9 cellular contexts compared by ENCODE assay signal in the genomic region with DNA sequence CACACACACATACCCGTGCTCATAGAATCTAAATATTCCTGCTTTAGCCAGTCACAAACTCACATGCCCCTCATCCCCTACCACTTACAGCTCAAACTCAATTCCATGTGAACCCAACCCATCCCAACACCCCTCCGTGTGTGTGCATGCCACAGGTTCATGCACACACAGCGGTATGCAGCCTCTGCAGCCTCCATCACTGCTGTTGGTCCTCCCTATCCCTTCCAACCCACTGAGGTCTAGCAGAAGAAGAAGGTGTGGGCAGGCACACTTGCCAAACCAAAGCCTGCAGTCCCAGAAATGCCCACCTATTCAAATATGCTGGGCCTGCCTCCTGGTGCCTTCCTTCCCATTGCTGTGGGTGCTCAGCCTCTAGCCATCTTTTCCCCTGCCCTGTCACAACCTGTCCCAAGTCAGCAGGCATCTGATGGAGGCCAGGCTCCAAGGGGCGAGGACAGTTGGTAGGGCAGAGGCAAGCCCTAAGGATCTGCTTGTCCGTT. TPM values are rescaled to one million over a fixed set of nuclear protein-coding genes. Genes with fewer than 3 reads are reported as not detected.
DNase-seq lines count a peak whose midpoint lies in the region; ATAC-seq and TF ChIP-seq lines count a peak whose summit lies in the region.
"Had no signal": no experiment of that assay in that cellular context is flagged by ENCODE, and none has a peak within 500 bp of the region (broad histone marks: within the 10 kb centered on the region; RNA-seq: fewer than 3 reads in every experiment).

No MANE protein-coding gene starts in this region.

- TF ChIP-seq CTCF in left lung (IDR thresholded peaks at IDR 0.05) (no peak), tibial nerve (IDR thresholded peaks at IDR 0.05) (no peak)

- H3K27ac Mint-ChIP-seq in activated naive CD4-positive, alpha-beta T cell treated with anti-CD3 and anti-CD28 coated beads for 36 hours: peak overlapping the region; percentile 97
- H3K27ac Mint-ChIP-seq in T-helper 17 cell: peak overlapping the region; percentile 95

- H3K4me3 ChIP-seq in left lung: no peak overlapping the region
- H3K4me3 ChIP-seq in tibial nerve: peak overlapping the region in 1 of 4 donors; percentile 5
- H3K4me3 ChIP-seq: ovary had no signal

- peak; percentile 1 for ATAC-seq in T-helper 17 cell
- ATAC-seq in left lung: no peak

- CTCF ChIA-PET in activated naive CD4-positive, alpha-beta T cell treated with anti-CD3 and anti-CD28 coated beads for 36 hours (lab: Charles Lee): interaction anchor here (1.0 to 1.7 kb wide), 3 partner anchors 27 to 164 kb away, joined by 3 to 14 read pairs (median 4); a partner anchor contains a TSS

- peaks cover 47% of the 10 kb centered on the region for H3K36me3 Mint-ChIP-seq in activated naive CD4-positive, alpha-beta T cell treated with anti-CD3 and anti-CD28 coated beads for 36 hours (ENCODE audit: low read depth)
- H3K36me3 Mint-ChIP-seq in T-helper 17 cell (ENCODE audit: low read depth): peaks cover 9% of the 10 kb centered on the region

- H3K27ac ChIP-seq in left lung (peak overlapping the region; percentile 62 to 96), tibial nerve (peak overlapping the region in 3 of 4 donors; percentile 41 to 83 (median 81))
- H3K27ac ChIP-seq: ovary had no signal

- no peak for DNase-seq in activated naive CD4-positive, alpha-beta T cell treated with anti-CD3 and anti-CD28 coated beads for 36 hours
- DNase-seq in activated naive CD4-positive, alpha-beta T cell (lab: John Stamatoyannopoulos, UW): no peak
- peak in 1 of 3 donors; percentile 5 for DNase-seq in T-helper 17 cell
- DNase-seq in left lung: peak in 1 of 2 donors; percentile 30
- no peak for DNase-seq in tibial nerve (ENCODE audit: low spot score in 2 of 2)
- no peak for DNase-seq in ecto neural progenitor cell (ENCODE audit: low spot score)
- no peak for DNase-seq in T1000 (lab: John Stamatoyannopoulos, UW)
- no peak for DNase-seq in NCI-H226

- H3K9me3 ChIP-seq in T-helper 17 cell (ENCODE audit: control insufficient read depth, low read length, poor library complexity, severe bottlenecking): no peaks in the 10 kb centered on the region
- no peaks in the 10 kb centered on the region for H3K9me3 ChIP-seq in left lung
- no peaks in the 10 kb centered on the region for H3K9me3 ChIP-seq in tibial nerve
- H3K9me3 ChIP-seq: ovary had no signal

- H3K9me3 Mint-ChIP-seq in activated naive CD4-positive, alpha-beta T cell treated with anti-CD3 and anti-CD28 coated beads for 36 hours: no peaks in the 10 kb centered on the region

- H3K27me3 ChIP-seq in left lung: no peaks in the 10 kb centered on the region
- H3K27me3 ChIP-seq in tibial nerve: no peaks in the 10 kb centered on the region
- H3K27me3 ChIP-seq: ovary had no signal

- H3K4me1 ChIP-seq in left lung (peaks cover 26 to 75% of the 10 kb centered on the region in 2 donors), tibial nerve (peaks cover 0 to 70% (median 52%) of the 10 kb centered on the region in 4 donors)

- TF ChIP-seq EP300 in tibial nerve (IDR thresholded peaks at IDR 0.05): no peak

- H3K4me3 Mint-ChIP-seq in activated naive CD4-positive, alpha-beta T cell treated with anti-CD3 and anti-CD28 coated beads for 36 hours: peak overlapping the region; percentile 49
- peak overlapping the region; percentile 88 for H3K4me3 Mint-ChIP-seq in T-helper 17 cell

- intact Hi-C loops in activated naive CD4-positive, alpha-beta T cell treated with anti-CD3 and anti-CD28 coated beads for 36 hours (cut with micrococcal nuclease): loop anchor here (1.0 kb wide), 3 partner anchors 8 to 26 kb away; a partner anchor contains a TSS
- intact Hi-C loops in left lung (cut with DNase I): no loop called here

- peaks cover 71% of the 10 kb centered on the region for H3K4me1 Mint-ChIP-seq in activated naive CD4-positive, alpha-beta T cell treated with anti-CD3 and anti-CD28 coated beads for 36 hours (ENCODE audit: low read depth)
- H3K4me1 Mint-ChIP-seq in T-helper 17 cell: peaks cover 65% of the 10 kb centered on the region

- no peak for TF ChIP-seq POLR2A in tibial nerve (IDR thresholded peaks at IDR 0.05)

- WGBS in tibial nerve, 2 donors: 71 to 75% methylated on average over 5 of the region's 5 CpGs

- H3K36me3 ChIP-seq in left lung (peaks cover 0 to 25% of the 10 kb centered on the region in 2 donors), tibial nerve (peaks cover 3 to 54% (median 19%) of the 10 kb centered on the region in 3 donors)
- H3K36me3 ChIP-seq: ovary had no signal

- no peaks in the 10 kb centered on the region for H3K27me3 Mint-ChIP-seq in activated naive CD4-positive, alpha-beta T cell treated with anti-CD3 and anti-CD28 coated beads for 36 hours (ENCODE audit: low read depth)
- H3K27me3 Mint-ChIP-seq in T-helper 17 cell: no peaks in the 10 kb centered on the region

RNA-seq across cellular contexts. Expression of a gene that starts 26.2 kb away (rescaled TPM):
- total RNA-seq in activated naive CD4-positive, alpha-beta T cell treated with anti-CD3 and anti-CD28 coated beads for 36 hours: 10 to 100 TPM; 21.2 to 22.7 TPM
- total RNA-seq in T-helper 17 cell (10 to 100 TPM; 63.7 to 79.0 TPM), left lung (10 to 100 TPM; 10.5 to 12.1 TPM), tibial nerve (1,000 to 10,000 TPM in 3 of 4 donors, 100 to 1,000 TPM in 1; 953 to 4,970 (median 3,437) TPM)

Comparison
In these comparisons a context has a peak if more than half of its experiments do, and no peak if none do; other contexts are left out.
1. RNA of a gene that starts 26.2 kb away (total RNA-seq): 953 to 4,970 TPM in tibial nerve; 63.7 to 79.0 TPM in T-helper 17 cell, 21.2 to 22.7 TPM in activated naive CD4-positive, alpha-beta T cell treated with anti-CD3 and anti-CD28 coated beads for 36 hours and 10.5 to 12.1 TPM in left lung; every median in the first group is over 10 times any median in the second.